ENCODE assay signal across 1 cellular context in genomic region chr2:160406591-160407392, GRCh38.
TF ChIP-seq lines count a peak whose summit lies in the region.

No MANE protein-coding gene starts in this region.

TF ChIP-seq in HepG2, 621 proteins besides CTCF, POLR2A, EP300 and RAD21 (continued from another document):
- TF ChIP-seq ZNF770 (CRISPR knock-in tag; IDR thresholded peaks at IDR 0.05) (no peak), HMG20B (CRISPR knock-in tag; conservative IDR thresholded peaks at IDR 0.05) (no peak), HOXA5 (CRISPR knock-in tag; IDR thresholded peaks at IDR 0.05) (peak; percentile 65), ZNF777 (CRISPR knock-in tag; IDR thresholded peaks at IDR 0.05) (no peak; the same call in 1 of the 2 replicates), ZNF614 (CRISPR knock-in tag; IDR thresholded peaks at IDR 0.05; ENCODE audit: borderline replicate concordance) (no peak), KIAA2018 (CRISPR knock-in tag; IDR thresholded peaks at IDR 0.05; ENCODE audit: borderline replicate concordance) (no peak), MIXL1 (CRISPR knock-in tag; IDR thresholded peaks at IDR 0.05) (no peak), PBX3 (CRISPR knock-in tag; IDR thresholded peaks at IDR 0.05; ENCODE audit: borderline replicate concordance) (no peak), ZNF878 (CRISPR knock-in tag; IDR thresholded peaks at IDR 0.05) (no peak), RFXANK (CRISPR knock-in tag; IDR thresholded peaks at IDR 0.05) (no peak), YY1 (IDR thresholded peaks at IDR 0.05; ENCODE audit: insufficient read depth, insufficient replicate concordance, low read depth, low read length) (no peak), ZNF503 (CRISPR knock-in tag; IDR thresholded peaks at IDR 0.05) (no peak)
